16 cellular contexts compared by ENCODE assay signal in genomic region chr12:53937099-53937498, GRCh38. TPM values are rescaled to one million over a fixed set of nuclear protein-coding genes. Genes with fewer than 3 reads are reported as not detected.
A peak's percentile ranks its signal among the peaks of the same experiment; 100 is the strongest.
DNase-seq lines count a peak whose midpoint lies in the region; ATAC-seq and TF ChIP-seq lines count a peak whose summit lies in the region.
"Had no signal": no experiment of that assay in that cellular context is flagged by ENCODE, and none has a peak within 500 bp of the region (broad histone marks: within the 10 kb centered on the region; RNA-seq: fewer than 3 reads in every experiment).

No MANE protein-coding gene starts in this region.

- peaks cover 94% of the 10 kb centered on the region for H3K27me3 Mint-ChIP-seq in T-helper 1 cell treated with Interleukin-12 subunit alpha and Interleukin-12 subunit beta and Interleukin-4 antibody, amounts not matched to agents 30 μg/mL and 1 μg/mL, for 36 hours (ENCODE audit: low read depth)
- H3K27me3 Mint-ChIP-seq in brain = peaks cover 100% of the 10 kb centered on the region
- H3K27me3 Mint-ChIP-seq in osteocyte (ENCODE audit: unreplicated experiment) = peaks cover 91% of the 10 kb centered on the region
- H3K27me3 Mint-ChIP-seq in activated T-helper 17 cell treated with anti-CD3 and anti-CD28 coated beads, Interleukin-2, amount 50 U/mL, for 72 hours = peaks cover 81% of the 10 kb centered on the region

- TF ChIP-seq CTCF in brain (conservative IDR thresholded peaks at IDR 0.05) (no peak), osteocyte (IDR thresholded peaks at IDR 0.05) (no peak)

- H3K4me1 Mint-ChIP-seq in T-helper 1 cell treated with Interleukin-12 subunit alpha and Interleukin-12 subunit beta and Interleukin-4 antibody, amounts not matched to agents 30 μg/mL and 1 μg/mL, for 36 hours (ENCODE audit: low read depth) = no peaks in the 10 kb centered on the region
- H3K4me1 Mint-ChIP-seq in brain (peaks cover 10% of the 10 kb centered on the region), osteocyte (ENCODE audit: unreplicated experiment) (peaks cover 9% of the 10 kb centered on the region)
- no peaks in the 10 kb centered on the region for H3K4me1 Mint-ChIP-seq in activated T-helper 17 cell treated with anti-CD3 and anti-CD28 coated beads, Interleukin-2, amount 50 U/mL, for 72 hours

- DNase-seq in T-helper 1 cell = no peak
- peak; percentile 62 for DNase-seq in osteocyte (ENCODE audit: extremely low spot score, unreplicated experiment)
- no peak for DNase-seq in NCI-H2171 (lab: John Stamatoyannopoulos, UW)
- no peak for DNase-seq in stimulated activated CD4-positive, alpha-beta T cell treated with anti-CD3 and anti-CD28 coated beads, Interleukin-4, amount 100 ng/mL, for 4 hours
- DNase-seq in DMS53 treated with DMSO at 0.1 percent for 48 hours (lab: John Stamatoyannopoulos, UW; ENCODE audit: unreplicated experiment) = no peak
- DNase-seq: CD8-positive, alpha-beta T cell; COR-L47; DMS153; DND-41; GDM1; IMR-90 had no signal

- peak overlapping the region; percentile 54 for H3K27ac Mint-ChIP-seq in T-helper 1 cell treated with Interleukin-12 subunit alpha and Interleukin-12 subunit beta and Interleukin-4 antibody, amounts not matched to agents 30 μg/mL and 1 μg/mL, for 36 hours
- H3K27ac Mint-ChIP-seq in brain (no peak overlapping the region), osteocyte (ENCODE audit: unreplicated experiment) (no peak overlapping the region)
- no peak overlapping the region for H3K27ac Mint-ChIP-seq in activated T-helper 17 cell treated with anti-CD3 and anti-CD28 coated beads, Interleukin-2, amount 50 U/mL, for 72 hours
- H3K27ac Mint-ChIP-seq: CD8-positive, alpha-beta T cell had no signal

- no peak for ATAC-seq in activated T-helper 17 cell treated with anti-CD3 and anti-CD28 coated beads, Interleukin-2, amount 50 U/mL, for 72 hours (replicated peaks)
- ATAC-seq: CD8-positive, alpha-beta T cell had no signal

- no peak overlapping the region for H3K4me3 Mint-ChIP-seq in T-helper 1 cell treated with Interleukin-12 subunit alpha and Interleukin-12 subunit beta and Interleukin-4 antibody, amounts not matched to agents 30 μg/mL and 1 μg/mL, for 36 hours
- H3K4me3 Mint-ChIP-seq in brain = peak overlapping the region in 3 of 5 experiments; percentile 16 to 50 (median 35)
- no peak overlapping the region for H3K4me3 Mint-ChIP-seq in osteocyte (ENCODE audit: unreplicated experiment)
- no peak overlapping the region for H3K4me3 Mint-ChIP-seq in activated T-helper 17 cell treated with anti-CD3 and anti-CD28 coated beads, Interleukin-2, amount 50 U/mL, for 72 hours
- H3K4me3 Mint-ChIP-seq: CD8-positive, alpha-beta T cell had no signal

- no peaks in the 10 kb centered on the region for H3K36me3 Mint-ChIP-seq in T-helper 1 cell treated with Interleukin-12 subunit alpha and Interleukin-12 subunit beta and Interleukin-4 antibody, amounts not matched to agents 30 μg/mL and 1 μg/mL, for 36 hours (ENCODE audit: low read depth)
- H3K36me3 Mint-ChIP-seq in brain = no peaks in the 10 kb centered on the region
- no peaks in the 10 kb centered on the region for H3K36me3 Mint-ChIP-seq in osteocyte (ENCODE audit: unreplicated experiment)
- no peaks in the 10 kb centered on the region for H3K36me3 Mint-ChIP-seq in activated T-helper 17 cell treated with anti-CD3 and anti-CD28 coated beads, Interleukin-2, amount 50 U/mL, for 72 hours (ENCODE audit: low read depth)
- H3K36me3 Mint-ChIP-seq: CD8-positive, alpha-beta T cell had no signal

- no peaks in the 10 kb centered on the region for H3K9me3 Mint-ChIP-seq in T-helper 1 cell treated with Interleukin-12 subunit alpha and Interleukin-12 subunit beta and Interleukin-4 antibody, amounts not matched to agents 30 μg/mL and 1 μg/mL, for 36 hours
- H3K9me3 Mint-ChIP-seq in brain (peaks cover 0 to 19% (median 4%) of the 10 kb centered on the region in 5 experiments), osteocyte (ENCODE audit: unreplicated experiment) (no peaks in the 10 kb centered on the region)
- H3K9me3 Mint-ChIP-seq in activated T-helper 17 cell treated with anti-CD3 and anti-CD28 coated beads, Interleukin-2, amount 50 U/mL, for 72 hours = no peaks in the 10 kb centered on the region
- H3K9me3 Mint-ChIP-seq: CD8-positive, alpha-beta T cell had no signal

RNA-seq across cellular contexts. Expression of gene HOXC13, which starts 1.5 kb away (rescaled TPM):
- polyA plus RNA-seq in brain (ENCODE audit: insufficient read depth, low read depth, low replicate concordance) = not detected
- not detected in 2 replicates for total RNA-seq in osteocyte
- not detected for total RNA-seq in activated T-helper 17 cell treated with anti-CD3 and anti-CD28 coated beads, Interleukin-2, amount 50 U/mL, for 72 hours
- total RNA-seq: CD8-positive, alpha-beta T cell; H7; IMR-90 had no signal
- polyA plus RNA-seq: CD14-positive monocyte, IMR-90 had no signal

RNA-seq across cellular contexts. Expression of gene HOXC12, which starts 17.6 kb away (rescaled TPM):
- polyA plus RNA-seq in brain (ENCODE audit: insufficient read depth, low read depth, low replicate concordance) = not detected
- total RNA-seq in osteocyte = not detected in 2 replicates
- total RNA-seq in activated T-helper 17 cell treated with anti-CD3 and anti-CD28 coated beads, Interleukin-2, amount 50 U/mL, for 72 hours = not detected
- total RNA-seq: CD8-positive, alpha-beta T cell; H7; IMR-90 had no signal
- polyA plus RNA-seq: CD14-positive monocyte, IMR-90 had no signal

RNA-seq across cellular contexts. Expression of gene HOXC11, which starts 35.8 kb away (rescaled TPM):
- not detected for polyA plus RNA-seq in brain (ENCODE audit: insufficient read depth, low read depth, low replicate concordance)
- not detected in 2 replicates for total RNA-seq in osteocyte
- not detected for total RNA-seq in activated T-helper 17 cell treated with anti-CD3 and anti-CD28 coated beads, Interleukin-2, amount 50 U/mL, for 72 hours
- total RNA-seq: CD8-positive, alpha-beta T cell; H7; IMR-90 had no signal
- polyA plus RNA-seq: CD14-positive monocyte, IMR-90 had no signal

RNA-seq across cellular contexts. Expression of gene HOTAIR, which starts 37.7 kb away (rescaled TPM):
- polyA plus RNA-seq in brain (ENCODE audit: insufficient read depth, low read depth, low replicate concordance) = not detected
- not detected in 2 replicates for total RNA-seq in osteocyte
- not detected for total RNA-seq in activated T-helper 17 cell treated with anti-CD3 and anti-CD28 coated beads, Interleukin-2, amount 50 U/mL, for 72 hours
- total RNA-seq: CD8-positive, alpha-beta T cell; H7; IMR-90 had no signal
- polyA plus RNA-seq: CD14-positive monocyte, IMR-90 had no signal

RNA-seq across cellular contexts. Expression of gene HOXC10, which starts 47.8 kb away (rescaled TPM):
- polyA plus RNA-seq in brain (ENCODE audit: insufficient read depth, low read depth, low replicate concordance) = not detected
- not detected in 2 replicates for total RNA-seq in osteocyte
- total RNA-seq in activated T-helper 17 cell treated with anti-CD3 and anti-CD28 coated beads, Interleukin-2, amount 50 U/mL, for 72 hours = not detected
- total RNA-seq: CD8-positive, alpha-beta T cell; H7; IMR-90 had no signal
- polyA plus RNA-seq: CD14-positive monocyte had no signal

Comparison
In these comparisons a context has a peak if more than half of its experiments do, and no peak if none do; other contexts are left out.
1. H3K4me3 Mint-ChIP-seq: peak in brain (3 of 5); none in T-helper 1 cell treated with Interleukin-12 subunit alpha and Interleukin-12 subunit beta and Interleukin-4 antibody, amounts not matched to agents 30 μg/mL and 1 μg/mL, for 36 hours (single experiment), osteocyte (single experiment) and activated T-helper 17 cell treated with anti-CD3 and anti-CD28 coated beads, Interleukin-2, amount 50 U/mL, for 72 hours (single experiment).